Comparison of ENCODE assay signal across 29 cellular contexts in genomic region chr11:74438681-74439080, GRCh38.
"Had no signal": no experiment of that assay in that cellular context is flagged by ENCODE, and none has a peak within 500 bp of the region (broad histone marks: within the 10 kb centered on the region; RNA-seq: fewer than 3 reads in every experiment).

No MANE protein-coding gene starts in this region.

- H3K9me3 Mint-ChIP-seq: immature natural killer cell; memory B cell; natural killer cell treated with Interleukin-12 subunit alpha and Interleukin-12 subunit beta and Interleukin-15 and Interleukin-18, amount 100 ng/mL, for 72 hours had no signal

- DNase-seq: hypothalamus; immature natural killer cell; kidney; left ventricle myocardium inferior; midbrain; mucosa of descending colon; naive thymus-derived CD4-positive, alpha-beta T cell; nucleus accumbens; posterior cingulate gyrus; retina; right cardiac atrium; stimulated activated CD4-positive, alpha-beta T cell treated with anti-CD3 and anti-CD28 coated beads, Interleukin-12 subunit alpha, Interleukin-12 subunit beta, amount 100 ng/mL, for 4 hours; stimulated activated CD4-positive, alpha-beta T cell treated with anti-CD3 and anti-CD28 coated beads, Interleukin-15, amount 100 ng/mL, for 24 hours; stimulated activated CD4-positive, alpha-beta T cell treated with anti-CD3 and anti-CD28 coated beads, Interleukin-2, amount 100 ng/mL, for 24 hours; stimulated activated CD4-positive, alpha-beta T cell treated with anti-CD3 and anti-CD28 coated beads, Interleukin-4, amount 100 ng/mL, for 1 hour; stimulated activated naive B cell treated with anti-CD40 and anti-IgM and Interleukin-4, amounts not matched to agents 10 μg/mL and 1 μg/mL and 100 μg/mL, for 72 hours; stimulated activated naive CD8-positive, alpha-beta T cell treated with anti-CD3 and anti-CD28 coated beads, Interleukin-15, Interleukin-2, amounts not matched to agents 100 U/mL and 50 U/mL, for 24 hours; stomach; testis; tibial artery; trophoblast cell; upper lobe of right lung had no signal

- H3K4me3 ChIP-seq: left ventricle myocardium inferior, lung, mucosa of descending colon, pancreas, prostate gland, skin epidermis, stomach, testis, tibial artery, upper lobe of right lung had no signal

- H3K4me3 Mint-ChIP-seq: immature natural killer cell; memory B cell; naive thymus-derived CD4-positive, alpha-beta T cell; natural killer cell treated with Interleukin-12 subunit alpha and Interleukin-12 subunit beta and Interleukin-15 and Interleukin-18, amount 100 ng/mL, for 72 hours; stimulated activated naive B cell treated with anti-CD40 and anti-IgM and Interleukin-4, amounts not matched to agents 10 μg/mL and 1 μg/mL and 100 μg/mL, for 72 hours had no signal

- H3K36me3 Mint-ChIP-seq: immature natural killer cell; memory B cell; naive thymus-derived CD4-positive, alpha-beta T cell; natural killer cell treated with Interleukin-12 subunit alpha and Interleukin-12 subunit beta and Interleukin-15 and Interleukin-18, amount 100 ng/mL, for 72 hours; stimulated activated naive B cell treated with anti-CD40 and anti-IgM and Interleukin-4, amounts not matched to agents 10 μg/mL and 1 μg/mL and 100 μg/mL, for 72 hours had no signal

- ATAC-seq: mucosa of descending colon; naive thymus-derived CD4-positive, alpha-beta T cell; natural killer cell treated with Interleukin-12 subunit alpha and Interleukin-12 subunit beta and Interleukin-15 and Interleukin-18, amount 100 ng/mL, for 72 hours; pancreas; right cardiac atrium; sciatic nerve; stimulated activated naive B cell treated with anti-CD40 and anti-IgM and Interleukin-4, amounts not matched to agents 10 μg/mL and 1 μg/mL and 100 μg/mL, for 72 hours; stimulated activated naive CD8-positive, alpha-beta T cell treated with anti-CD3 and anti-CD28 coated beads, Interleukin-15, Interleukin-2, amounts not matched to agents 100 U/mL and 50 U/mL, for 24 hours; upper lobe of right lung had no signal

- H3K4me1 Mint-ChIP-seq: immature natural killer cell; stimulated activated naive B cell treated with anti-CD40 and anti-IgM and Interleukin-4, amounts not matched to agents 10 μg/mL and 1 μg/mL and 100 μg/mL, for 72 hours had no signal
